ENCODE assay signal across 8 cellular contexts in genomic region chr2:108719149-108720044, GRCh38. TPM values are rescaled to one million over a fixed set of nuclear protein-coding genes. Genes with fewer than 3 reads are reported as not detected.
A peak's percentile ranks its signal among the peaks of the same experiment; 100 is the strongest.
DNase-seq lines count a peak whose midpoint lies in the region; ATAC-seq and TF ChIP-seq lines count a peak whose summit lies in the region.

RANBP2 (plus strand) TSS chr2:108719482; CDS start chr2:108719607, 125 bp downstream.

- H3K27ac ChIP-seq in heart right ventricle, result peak within 1 kb of the TSS; percentile 64 to 99 (median 98)

- intact Hi-C loops in T-helper 1 cell treated with Interleukin-12 subunit alpha and Interleukin-12 subunit beta and Interleukin-4 antibody, amounts not matched to agents 30 ng/mL and 1 ng/mL, for 36 hours (cut with micrococcal nuclease), result loop anchor here (1.0 to 2.0 kb wide), 5 partner anchors 67 to 270 kb away; partner anchors contain the start of genes CCDC138, GCC2 and LIMS1
- intact Hi-C loops in heart right ventricle (cut with DNase I) (no loop called here), posterior cingulate gyrus (cut with DNase I) (loop anchor here (2.0 kb wide), 1 partner anchor 271 kb away; the partner anchor contains the start of gene GCC2)

- peaks cover 0 to 37% (median 13%) of the 10 kb centered on the region in 9 donors for H3K4me1 ChIP-seq in heart right ventricle

- no peaks in the 10 kb centered on the region for H3K27me3 Mint-ChIP-seq in type B pancreatic cell

- DNase-seq in NCI-H1694 (lab: John Stamatoyannopoulos, UW) (peak; percentile 91), amniotic epithelial cell (ENCODE audit: low read depth) (peak; percentile 98), heart right ventricle (peak; percentile 95 to 96), posterior cingulate gyrus (peak; percentile 90 to 99 (median 95)), type B pancreatic cell (ENCODE audit: extremely low spot score, unreplicated experiment) (peak; percentile 96)

- H3K36me3 Mint-ChIP-seq in type B pancreatic cell, result no peaks in the 10 kb centered on the region

- H3K27ac Mint-ChIP-seq in type B pancreatic cell, result peak within 1 kb of the TSS; percentile 97

- WGBS in heart right ventricle, 2 donors, result 0 to 1% methylated on average over 86 to 97 of the region's 97 CpGs

- peak within 1 kb of the TSS; percentile 62 to 96 (median 86) for H3K4me3 ChIP-seq in heart right ventricle

- no peaks in the 10 kb centered on the region for H3K36me3 ChIP-seq in heart right ventricle

- ATAC-seq in GM18498 (IDR thresholded peaks at IDR 0.05; ENCODE audit: unreplicated experiment), result peak; percentile 98
- peak; percentile 99 for ATAC-seq in HG02885 (IDR thresholded peaks at IDR 0.05; ENCODE audit: poor library complexity, unreplicated experiment)
- peak; percentile 99 to 100 (median 100) for ATAC-seq in heart right ventricle

- peak within 1 kb of the TSS; percentile 91 for H3K4me3 Mint-ChIP-seq in type B pancreatic cell

- no peak for TF ChIP-seq CTCF in heart right ventricle (IDR thresholded peaks at IDR 0.05)
- no peak for TF ChIP-seq CTCF in type B pancreatic cell (conservative IDR thresholded peaks at IDR 0.05)

- H3K4me1 Mint-ChIP-seq in type B pancreatic cell (ENCODE audit: unreplicated experiment), result peaks cover 14% of the 10 kb centered on the region

- H3K9me3 ChIP-seq in heart right ventricle, result no peaks in the 10 kb centered on the region

- H3K9me3 Mint-ChIP-seq in type B pancreatic cell, result no peaks in the 10 kb centered on the region

- no peaks in the 10 kb centered on the region for H3K27me3 ChIP-seq in heart right ventricle

RNA-seq across cellular contexts. Expression of gene RANBP2, which starts in this region (rescaled TPM):
- 63.0 and 64.8 TPM in 2 replicates for total RNA-seq in T-helper 1 cell treated with Interleukin-12 subunit alpha and Interleukin-12 subunit beta and Interleukin-4 antibody, amounts not matched to agents 30 ng/mL and 1 ng/mL, for 36 hours
- total RNA-seq in heart right ventricle, result 10 to 100 TPM; 42.7 to 74.0 (median 56.9) TPM
- 10 to 100 TPM in 1 of 2 donors, 1 to 10 TPM in 1; 8.0 to 11.7 TPM for polyA plus RNA-seq in heart right ventricle
- total RNA-seq in type B pancreatic cell (ENCODE audit: low replicate concordance), result 68.4 and 80.3 TPM in 2 replicates

Comparison
In these comparisons a context has a peak if more than half of its experiments do, and no peak if none do; other contexts are left out.
1. Peak in every context shown above with its lines: DNase-seq, ATAC-seq, H3K4me3 ChIP-seq and H3K27ac ChIP-seq.
2. intact Hi-C loops: an anchor here in T-helper 1 cell treated with Interleukin-12 subunit alpha and Interleukin-12 subunit beta and Interleukin-4 antibody, amounts not matched to agents 30 ng/mL and 1 ng/mL, for 36 hours (1.0 to 2.0 kb wide) and posterior cingulate gyrus (2.0 kb wide); none called in heart right ventricle.